Comparison of ENCODE assay signal across 8 cellular contexts in genomic region chr14:99682809-99683618, GRCh38. TPM values are rescaled to one million over a fixed set of nuclear protein-coding genes. Genes with fewer than 3 reads are reported as not detected.
DNase-seq lines count a peak whose midpoint lies in the region; ATAC-seq and TF ChIP-seq lines count a peak whose summit lies in the region.

No MANE protein-coding gene starts in this region.

- no peaks in the 10 kb centered on the region for H3K27me3 ChIP-seq in prostate gland (replicated peaks; ENCODE audit: insufficient read depth)

- TF ChIP-seq POLR2A in prostate gland (IDR thresholded peaks at IDR 0.05), result no peak

- 1% methylated on average over 42 of the region's 42 CpGs for WGBS in prostate gland

- H3K9me3 ChIP-seq in prostate gland, result no peaks in the 10 kb centered on the region

- ATAC-seq in GM21737 (IDR thresholded peaks at IDR 0.05; ENCODE audit: unreplicated experiment) (peak; percentile 35), left ventricle myocardium superior (peak; percentile 65)

- DNase-seq in DMS79 (lab: John Stamatoyannopoulos, UW) (peak; percentile 63), M059J (ENCODE audit: low read depth) (peak; percentile 58), T-helper 1 cell (peak; percentile 66 to 79 (median 75)), amniotic epithelial cell (ENCODE audit: low read depth) (peak; percentile 31), left ventricle myocardium superior (peak; percentile 91), prostate gland (ENCODE audit: low spot score) (peak; percentile 72), ureter (ENCODE audit: low spot score) (peak; percentile 82)

- H3K36me3 ChIP-seq in prostate gland, result no peaks in the 10 kb centered on the region

- peak overlapping the region; percentile 43 to 78 for H3K4me3 ChIP-seq in prostate gland

- peak overlapping the region; percentile 44 to 68 for H3K27ac ChIP-seq in prostate gland

- H3K4me1 ChIP-seq in prostate gland (replicated peaks), result peaks cover 7% of the 10 kb centered on the region

- TF ChIP-seq CTCF in prostate gland (IDR thresholded peaks at IDR 0.05), result peak; percentile 80 to 89 (median 87)

- intact Hi-C loops in left ventricle myocardium superior (cut with micrococcal nuclease) (loop anchor here (5.0 kb wide), 1 partner anchor 199 kb away; no protein-coding TSS in a partner anchor), prostate gland (cut with DNase I) (loop anchor here (5.0 kb wide), 1 partner anchor 204 kb away; no protein-coding TSS in a partner anchor)

RNA-seq across cellular contexts. Expression of gene CYP46A1, which starts 1.1 kb away (rescaled TPM):
- total RNA-seq in M059J (2014; rRNA removed; shearing (Covaris generic)), result 0.02 TPM in 1 of 2 replicates, not detected in the other
- 3.0 TPM for total RNA-seq in left ventricle myocardium superior
- total RNA-seq in prostate gland, result 1 to 10 TPM in 1 of 2 donors, under 1 TPM in 1; 0.46 to 6.5 TPM
- 2.2 TPM for total RNA-seq in ureter

RNA-seq across cellular contexts. Expression of gene HHIPL1, which starts 38.1 kb away (rescaled TPM):
- total RNA-seq in M059J (2014; rRNA removed; shearing (Covaris generic)), result 0.15 and 1.2 TPM in 2 replicates
- total RNA-seq in left ventricle myocardium superior (1.5 TPM), prostate gland (1 to 10 TPM; 2.8 to 4.5 TPM), ureter (2.4 TPM)

Comparison
In these comparisons a context has a peak if more than half of its experiments do, and no peak if none do; other contexts are left out.
1. Peak in every context shown above with its lines: DNase-seq, ATAC-seq, H3K4me3 ChIP-seq and H3K27ac ChIP-seq.
2. DNase-seq: peak in every context shown above with its lines; median percentile 91 in left ventricle myocardium superior; 82 in ureter; 75 in T-helper 1 cell; 72 in prostate gland; 63 in DMS79; 58 in M059J; 31 in amniotic epithelial cell.